Comparison of ENCODE assay signal across 30 cellular contexts in genomic region chr16:4034963-4035362, GRCh38.
"Had no signal": no experiment of that assay in that cellular context is flagged by ENCODE, and none has a peak within 500 bp of the region (broad histone marks: within the 10 kb centered on the region; RNA-seq: fewer than 3 reads in every experiment).

No MANE protein-coding gene starts in this region.

- H3K4me1 ChIP-seq: Peyer's patch had no signal

- H3K27ac ChIP-seq: Peyer's patch, WERI-Rb-1 had no signal

- H3K36me3 ChIP-seq: Peyer's patch had no signal

- DNase-seq: activated CD4-positive, alpha-beta T cell treated with anti-CD3 and anti-CD28 coated beads, Interleukin-2, amount 10 ng/mL, durations not matched to agents 24 days and 14 days; activated CD4-positive, alpha-beta T cell treated with anti-CD3 and anti-CD28 coated beads, Interleukin-2, amount 50 U/mL, for 4 hours; activated CD8-positive, alpha-beta T cell treated with anti-CD3 and anti-CD28 coated beads for 36 hours; activated naive CD4-positive, alpha-beta T cell treated with anti-CD3 and anti-CD28 coated beads, Interleukin-2, amount 10 ng/mL, durations not matched to agents 7 days and 5 days; activated naive CD8-positive, alpha-beta T cell treated with anti-CD3 and anti-CD28 coated beads, Interleukin-2, amount 50 U/mL, for 24 hours; activated T-cell treated with anti-CD3 and anti-CD28 coated beads, Interleukin-2, amount 50 U/mL, for 1 hour; activated T-cell treated with anti-CD3 and anti-CD28 coated beads, Interleukin-2, amount 50 U/mL, for 72 hours; anterior cingulate cortex; caudate nucleus; cerebellar nuclear complex; Karpas-422; KBM-7; NCI-H1048; NCI-H1105 treated with DMSO at 0.1 percent for 48 hours; NCI-H1694; NCI-H1930; NCI-H2081 treated with DMSO at 0.1 percent for 48 hours; NCI-H226; NCI-H446 treated with DMSO at 0.1 percent for 48 hours; NCI-H524; NCI-H748 treated with DMSO at 0.1 percent for 48 hours; NK-92 treated with Interleukin-12 subunit alpha and Interleukin-12 subunit beta, amount 100 ng/mL, for 24 hours; PC-3; Peyer's patch; RPMI8226; SIG-M5; SW 1271; T1000; WERI-Rb-1 had no signal

- H3K9me3 ChIP-seq: Peyer's patch had no signal

- ATAC-seq: activated CD8-positive, alpha-beta T cell treated with anti-CD3 and anti-CD28 coated beads for 36 hours; activated naive CD8-positive, alpha-beta T cell treated with anti-CD3 and anti-CD28 coated beads, Interleukin-2, amount 50 U/mL, for 24 hours; activated T-cell treated with anti-CD3 and anti-CD28 coated beads, Interleukin-2, amount 50 U/mL, for 72 hours; PC-3; Right ventricle myocardium inferior had no signal

- H3K4me3 ChIP-seq: Peyer's patch had no signal

- H3K27me3 ChIP-seq: Peyer's patch had no signal
